ENCODE assay signal across 1 cellular context in genomic region chr5:54517512-54518145, GRCh38.
TF ChIP-seq lines count a peak whose summit lies in the region.

TSS of gene SNX18 (plus strand) at chr5:54517759. CDS start at chr5:54517953, 194 bp downstream.

TF ChIP-seq in IMR-90, 13 proteins besides CTCF, POLR2A, EP300 and RAD21:
- TF ChIP-seq MAZ (IDR thresholded peaks at IDR 0.05; ENCODE audit: borderline replicate concordance, low read depth, low read length) (peak; percentile 82; the same call in 1 of the 2 replicates), NFE2L2 (IDR thresholded peaks at IDR 0.05; ENCODE audit: low read depth, low read length) (no peak), BHLHE40 (IDR thresholded peaks at IDR 0.05; ENCODE audit: low read depth, low read length) (peak; percentile 43), RFX5 (IDR thresholded peaks at IDR 0.05; ENCODE audit: low read depth, low read length) (no peak), CEBPB (IDR thresholded peaks at IDR 0.05; ENCODE audit: low read depth, low read length) (no peak), CHD1 (IDR thresholded peaks at IDR 0.05; ENCODE audit: low read depth, low read length) (peak; percentile 37; the same call in 1 of the 2 replicates), MAFK (IDR thresholded peaks at IDR 0.05; ENCODE audit: low read depth, low read length) (peak; percentile 44; the same call in 1 of the 2 replicates), RCOR1 (IDR thresholded peaks at IDR 0.05; ENCODE audit: insufficient replicate concordance, low read length) (no peak), SMC3 (IDR thresholded peaks at IDR 0.05; ENCODE audit: low read depth, low read length) (peak; percentile 99), MXI1 (IDR thresholded peaks at IDR 0.05; ENCODE audit: borderline replicate concordance, low read depth, low read length) (peak; percentile 79), USF2 (IDR thresholded peaks at IDR 0.05; ENCODE audit: low read depth, low read length) (no peak), FOS (IDR thresholded peaks at IDR 0.05; ENCODE audit: low read depth, low read length) (no peak)
- TF ChIP-seq, protein P1, sequence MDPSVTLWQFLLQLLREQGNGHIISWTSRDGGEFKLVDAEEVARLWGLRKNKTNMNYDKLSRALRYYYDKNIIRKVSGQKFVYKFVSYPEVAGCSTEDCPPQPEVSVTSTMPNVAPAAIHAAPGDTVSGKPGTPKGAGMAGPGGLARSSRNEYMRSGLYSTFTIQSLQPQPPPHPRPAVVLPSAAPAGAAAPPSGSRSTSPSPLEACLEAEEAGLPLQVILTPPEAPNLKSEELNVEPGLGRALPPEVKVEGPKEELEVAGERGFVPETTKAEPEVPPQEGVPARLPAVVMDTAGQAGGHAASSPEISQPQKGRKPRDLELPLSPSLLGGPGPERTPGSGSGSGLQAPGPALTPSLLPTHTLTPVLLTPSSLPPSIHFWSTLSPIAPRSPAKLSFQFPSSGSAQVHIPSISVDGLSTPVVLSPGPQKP (IDR thresholded peaks at IDR 0.05; ENCODE audit: borderline replicate concordance, low read depth, low read length) = no peak
